ENCODE assay signal across 8 cellular contexts in genomic region chr6:107670792-107671199, GRCh38.
DNase-seq lines count a peak whose midpoint lies in the region; ATAC-seq, FAIRE-seq and TF ChIP-seq lines count a peak whose summit lies in the region.

No MANE protein-coding gene starts in this region.

- TF ChIP-seq POLR2A in H54 (IDR thresholded peaks at IDR 0.05; ENCODE audit: low read depth, low read length) = no peak

- FAIRE-seq in H54 (lab: Jason Lieb, UNC) = no peak
- FAIRE-seq in frontal cortex (lab: Jason Lieb, UNC) = no peak

- DNase-seq in GM03348 (ENCODE audit: low spot score) = peak; percentile 34
- DNase-seq in H54 (ENCODE audit: insufficient read length, low spot score) = peak; percentile 9
- DNase-seq in SHP77 treated with DMSO at 0.1 percent for 48 hours (lab: John Stamatoyannopoulos, UW) = peak; percentile 85
- DNase-seq in frontal cortex (ENCODE audit: low spot score in 2 of 2) = peak; percentile 20 to 45
- peak; percentile 54 for DNase-seq in retina
- DNase-seq in SW480 (ENCODE audit: low spot score) = no peak
- no peak for DNase-seq in NCI-H1694 (lab: John Stamatoyannopoulos, UW)

- no peak for ATAC-seq in HG03139 (IDR thresholded peaks at IDR 0.05; ENCODE audit: unreplicated experiment)

Comparison
In these comparisons a context has a peak if more than half of its experiments do, and no peak if none do; other contexts are left out.
1. DNase-seq: peak in GM03348 (single experiment), H54 (single experiment), SHP77 treated with DMSO at 0.1 percent for 48 hours (single experiment), frontal cortex (2 of 2) and retina (single experiment); none in SW480 (single experiment) and NCI-H1694 (single experiment).